11 cellular contexts compared by ENCODE assay signal in the genomic region with DNA sequence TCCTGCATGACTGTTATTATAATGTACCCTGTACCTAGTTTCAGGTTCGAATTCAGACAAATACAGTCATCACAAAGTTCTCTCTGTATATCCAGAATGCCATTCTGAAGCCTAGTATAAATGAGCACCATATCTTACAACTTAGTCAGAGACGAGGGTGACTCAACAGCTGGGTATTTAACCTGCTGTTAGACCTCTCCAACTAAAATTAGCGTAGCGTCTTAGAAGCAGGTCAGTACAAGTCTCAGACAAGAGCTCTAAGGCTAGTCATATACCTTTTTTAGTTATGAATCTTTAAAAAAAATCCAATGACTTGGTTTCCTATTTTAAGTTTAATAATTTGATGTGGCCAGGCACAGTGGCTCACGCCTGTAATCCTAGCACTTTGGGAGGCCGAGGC.
DNase-seq lines count a peak whose midpoint lies in the region; TF ChIP-seq lines count a peak whose summit lies in the region.
"Had no signal": no experiment of that assay in that cellular context is flagged by ENCODE, and none has a peak within 500 bp of the region (broad histone marks: within the 10 kb centered on the region; RNA-seq: fewer than 3 reads in every experiment).

No MANE protein-coding gene starts in this region.

- no peaks in the 10 kb centered on the region for H3K36me3 ChIP-seq in WERI-Rb-1

- H3K27ac ChIP-seq in WERI-Rb-1: no peak overlapping the region
- H3K27ac ChIP-seq: BLaER1 treated with 17β-estradiol and CSF1 and Interleukin-3, amounts not matched to agents 10 nM and 100 nM had no signal

- no peaks in the 10 kb centered on the region for H3K27me3 ChIP-seq in WERI-Rb-1 (ENCODE audit: insufficient read depth, low read depth, severe bottlenecking)
- H3K27me3 ChIP-seq: BLaER1 treated with 17β-estradiol and CSF1 and Interleukin-3, amounts not matched to agents 10 nM and 100 nM had no signal

- H3K4me3 ChIP-seq in cardiac fibroblast (replicated peaks in 1 of 2; ENCODE audit: low read depth in 2 of 2, low read length in 2 of 2) (no peak overlapping the region), WERI-Rb-1 (ENCODE audit: low read depth, low read length) (no peak overlapping the region)
- H3K4me3 ChIP-seq: BLaER1 treated with 17β-estradiol and CSF1 and Interleukin-3, amounts not matched to agents 10 nM and 100 nM had no signal

- DNase-seq in ACHN (peak; percentile 88), HS-5 (ENCODE audit: low read depth) (peak; percentile 89), cardiac fibroblast (ENCODE audit: low read depth in 2 of 2) (peak; percentile 57 to 94), kidney tubule cell (ENCODE audit: low spot score) (peak; percentile 96), WERI-Rb-1 (no peak), NCI-H2081 (lab: John Stamatoyannopoulos, UW) (no peak)
- DNase-seq in activated naive CD4-positive, alpha-beta T cell treated with Interleukin-2 at 50 U/mL for 16 hours: no peak
- no peak for DNase-seq in activated CD8-positive, alpha-beta memory T cell treated with anti-CD3 and anti-CD28 coated beads, Interleukin-2, amount 50 U/mL, for 4 hours
- DNase-seq: activated CD4-positive, alpha-beta T cell treated with anti-CD3 and anti-CD28 coated beads for 36 hours; nephron progenitor cell had no signal

- no peaks in the 10 kb centered on the region for H3K9me3 ChIP-seq in WERI-Rb-1 (ENCODE audit: severe bottlenecking)
- H3K9me3 ChIP-seq: BLaER1 treated with 17β-estradiol and CSF1 and Interleukin-3, amounts not matched to agents 10 nM and 100 nM had no signal

- no peak for TF ChIP-seq CTCF in cardiac fibroblast (IDR thresholded peaks at IDR 0.05; ENCODE audit: low read depth, low read length)
- no peak for TF ChIP-seq CTCF in WERI-Rb-1 (IDR thresholded peaks at IDR 0.05; ENCODE audit: low read depth, low read length)

- in situ Hi-C loops in ACHN (cut with HindIII; ENCODE audit: low pct_ligation_motif_present, low pct_unique_long_range_greater_than_20kb, low sequenced_read_pairs): no loop called here

Comparison
In these comparisons a context has a peak if more than half of its experiments do, and no peak if none do; other contexts are left out.
1. DNase-seq: peak in ACHN (single experiment), HS-5 (single experiment), cardiac fibroblast (2 of 2) and kidney tubule cell (single experiment); none in activated naive CD4-positive, alpha-beta T cell treated with Interleukin-2 at 50 U/mL for 16 hours (single experiment), WERI-Rb-1 (single experiment), activated CD8-positive, alpha-beta memory T cell treated with anti-CD3 and anti-CD28 coated beads, Interleukin-2, amount 50 U/mL, for 4 hours (single experiment) and NCI-H2081 (0 of 2).